30 cellular contexts compared by ENCODE assay signal in the genomic region with DNA sequence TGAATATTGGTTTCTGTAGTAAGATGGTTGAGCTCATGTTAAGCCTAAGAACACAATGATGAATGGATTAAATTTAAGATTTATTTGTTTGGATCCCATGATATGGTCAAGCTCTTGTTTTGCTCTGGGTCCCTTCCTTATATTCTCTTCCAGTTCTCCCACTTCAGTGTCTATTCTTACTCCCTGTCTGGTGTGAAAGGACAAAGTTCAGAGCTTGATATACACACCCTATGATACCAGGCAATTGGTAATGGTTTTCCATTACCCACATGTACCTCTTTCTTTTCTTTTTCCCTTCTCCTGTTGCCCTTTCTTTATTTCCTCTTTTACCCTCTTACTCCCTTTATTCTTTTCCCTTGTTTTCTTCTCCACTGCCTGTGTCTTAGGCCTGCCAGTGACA.
"Had no signal": no experiment of that assay in that cellular context is flagged by ENCODE, and none has a peak within 500 bp of the region (broad histone marks: within the 10 kb centered on the region; RNA-seq: fewer than 3 reads in every experiment).

No MANE protein-coding gene starts in this region.

- H3K4me1 Mint-ChIP-seq: activated B cell treated with CpG ODN at 0.5 μM for 24 hours; activated CD4-positive, alpha-beta memory T cell treated with anti-CD3 and anti-CD28 coated beads, Interleukin-2, amount 10 ng/mL, durations not matched to agents 7 days and 5 days; activated CD8-positive, alpha-beta memory T cell treated with anti-CD3 and anti-CD28 coated beads, Interleukin-2, amount 10 ng/mL, durations not matched to agents 7 days and 5 days had no signal

- H3K27me3 Mint-ChIP-seq: activated B cell treated with CpG ODN at 0.5 μM for 24 hours; activated CD4-positive, alpha-beta memory T cell treated with anti-CD3 and anti-CD28 coated beads, Interleukin-2, amount 10 ng/mL, durations not matched to agents 7 days and 5 days; activated CD8-positive, alpha-beta memory T cell treated with anti-CD3 and anti-CD28 coated beads, Interleukin-2, amount 10 ng/mL, durations not matched to agents 7 days and 5 days had no signal

- H3K4me1 ChIP-seq: adrenal gland, body of pancreas, breast epithelium, SJCRH30 had no signal

- H3K27ac ChIP-seq: adrenal gland, body of pancreas, breast epithelium, SJCRH30, SK-N-MC had no signal

- H3K27me3 ChIP-seq: adrenal gland, body of pancreas, breast epithelium, SJCRH30 had no signal

- H3K4me3 ChIP-seq: adrenal gland, body of pancreas, breast epithelium, K562, SJCRH30, SK-N-MC had no signal

- DNase-seq: activated B cell treated with CpG ODN at 0.5 μM for 24 hours; activated CD4-positive, alpha-beta memory T cell treated with anti-CD3 and anti-CD28 coated beads, Interleukin-2, amount 10 ng/mL, durations not matched to agents 7 days and 5 days; activated CD4-positive, alpha-beta T cell treated with anti-CD3 and anti-CD28 coated beads for 4 hours; activated CD4-positive, alpha-beta T cell treated with anti-CD3 and anti-CD28 coated beads, Interleukin-2, amount 50 U/mL, for 1 hour; activated CD4-positive, CD25-positive, alpha-beta regulatory T cell treated with anti-CD3 and anti-CD28 coated beads, Interleukin-2, amount 50 U/mL, for 72 hours; activated CD8-positive, alpha-beta memory T cell treated with anti-CD3 and anti-CD28 coated beads for 24 hours; activated CD8-positive, alpha-beta memory T cell treated with anti-CD3 and anti-CD28 coated beads, Interleukin-2, amount 10 ng/mL, durations not matched to agents 7 days and 5 days; activated CD8-positive, alpha-beta memory T cell treated with anti-CD3 and anti-CD28 coated beads, Interleukin-2, amount 50 U/mL, for 48 hours; activated gamma-delta T cell; activated naive CD4-positive, alpha-beta T cell treated with anti-CD3 and anti-CD28 coated beads for 36 hours; adrenal gland; body of pancreas; central memory CD4-positive, alpha-beta T cell; NCI-H1105; NCI-H1417 treated with DMSO at 0.1 percent for 48 hours; NCI-H187 treated with DMSO at 0.1 percent for 48 hours; NCI-H2081 treated with DMSO at 0.1 percent for 48 hours; NCI-H226; NCI-H524 treated with DMSO at 0.1 percent for 48 hours; SHP77; SJCRH30 had no signal

- FAIRE-seq: astrocyte, K562, TTC549 had no signal

- H3K27ac Mint-ChIP-seq: activated B cell treated with CpG ODN at 0.5 μM for 24 hours; activated CD4-positive, alpha-beta memory T cell treated with anti-CD3 and anti-CD28 coated beads, Interleukin-2, amount 10 ng/mL, durations not matched to agents 7 days and 5 days; activated CD8-positive, alpha-beta memory T cell treated with anti-CD3 and anti-CD28 coated beads, Interleukin-2, amount 10 ng/mL, durations not matched to agents 7 days and 5 days; activated naive CD4-positive, alpha-beta T cell treated with anti-CD3 and anti-CD28 coated beads for 36 hours; activated naive CD4-positive, alpha-beta T cell treated with anti-CD3 and anti-CD28 coated beads, Interleukin-2, amount 50 U/mL, for 72 hours; activated T-helper 2 cell treated with anti-CD3 and anti-CD28 coated beads, Interferon-gamma antibody, Interleukin-2, Interleukin-4, amounts not matched to agents 10 μg/mL and 5 μg/mL and 100 μg/mL, durations not matched to agents 14 hours and 24 hours and 36 hours; T-helper 2 cell treated with Interferon-gamma antibody and Interleukin-4, amounts not matched to agents 5 μg/mL and 100 μg/mL, for 36 hours had no signal

- H3K36me3 ChIP-seq: breast epithelium, SJCRH30 had no signal

- H3K4me3 Mint-ChIP-seq: activated B cell treated with CpG ODN at 0.5 μM for 24 hours; activated CD4-positive, alpha-beta memory T cell treated with anti-CD3 and anti-CD28 coated beads, Interleukin-2, amount 10 ng/mL, durations not matched to agents 7 days and 5 days; activated CD8-positive, alpha-beta memory T cell treated with anti-CD3 and anti-CD28 coated beads, Interleukin-2, amount 10 ng/mL, durations not matched to agents 7 days and 5 days; activated naive CD4-positive, alpha-beta T cell treated with anti-CD3 and anti-CD28 coated beads for 36 hours; T-helper 2 cell treated with Interferon-gamma antibody and Interleukin-4, amounts not matched to agents 5 μg/mL and 100 μg/mL, for 36 hours had no signal

- ATAC-seq: activated CD8-positive, alpha-beta memory T cell treated with anti-CD3 and anti-CD28 coated beads, Interleukin-2, amount 10 ng/mL, durations not matched to agents 7 days and 5 days; activated naive CD4-positive, alpha-beta T cell treated with anti-CD3 and anti-CD28 coated beads, Interleukin-2, amount 50 U/mL, for 72 hours; body of pancreas; K562; Panc1 had no signal

- H3K9me3 Mint-ChIP-seq: activated B cell treated with CpG ODN at 0.5 μM for 24 hours; activated CD4-positive, alpha-beta memory T cell treated with anti-CD3 and anti-CD28 coated beads, Interleukin-2, amount 10 ng/mL, durations not matched to agents 7 days and 5 days; activated naive CD4-positive, alpha-beta T cell treated with anti-CD3 and anti-CD28 coated beads for 36 hours; activated naive CD4-positive, alpha-beta T cell treated with anti-CD3 and anti-CD28 coated beads, Interleukin-2, amount 50 U/mL, for 72 hours; activated T-helper 2 cell treated with anti-CD3 and anti-CD28 coated beads, Interferon-gamma antibody, Interleukin-2, Interleukin-4, amounts not matched to agents 10 μg/mL and 5 μg/mL and 100 μg/mL, durations not matched to agents 14 hours and 24 hours and 36 hours; T-helper 2 cell treated with Interferon-gamma antibody and Interleukin-4, amounts not matched to agents 5 μg/mL and 100 μg/mL, for 36 hours had no signal

- H3K9me3 ChIP-seq: adrenal gland, body of pancreas, breast epithelium, SJCRH30 had no signal
